In genomic region chr4:93780080-93780479, GRCh38 we compare ENCODE assay signal across 33 cellular contexts. TPM values are rescaled to one million over a fixed set of nuclear protein-coding genes. Genes with fewer than 3 reads are reported as not detected.
"Had no signal": no experiment of that assay in that cellular context is flagged by ENCODE, and none has a peak within 500 bp of the region (broad histone marks: within the 10 kb centered on the region; RNA-seq: fewer than 3 reads in every experiment).

No MANE protein-coding gene starts in this region.

- H3K4me3 ChIP-seq: esophagus squamous epithelium, gastroesophageal sphincter had no signal

- H3K9me3 Mint-ChIP-seq: activated CD4-positive, alpha-beta memory T cell treated with anti-CD3 and anti-CD28 coated beads, Interleukin-2, amount 10 ng/mL, durations not matched to agents 7 days and 5 days; activated CD4-positive, alpha-beta T cell treated with anti-CD3 and anti-CD28 coated beads, Interleukin-2, amount 10 ng/mL, durations not matched to agents 7 days and 5 days; activated naive CD4-positive, alpha-beta T cell treated with anti-CD3 and anti-CD28 coated beads, Interleukin-2, amount 10 ng/mL, durations not matched to agents 7 days and 5 days; activated naive CD8-positive, alpha-beta T cell treated with anti-CD3 and anti-CD28 coated beads, Interleukin-2, amount 10 ng/mL, durations not matched to agents 7 days and 5 days; activated T-cell treated with anti-CD3 and anti-CD28 coated beads, Interleukin-2, amount 50 U/mL, for 24 hours had no signal

- H3K27me3 Mint-ChIP-seq: activated CD4-positive, alpha-beta memory T cell treated with anti-CD3 and anti-CD28 coated beads, Interleukin-2, amount 10 ng/mL, durations not matched to agents 7 days and 5 days; activated CD4-positive, alpha-beta T cell treated with anti-CD3 and anti-CD28 coated beads, Interleukin-2, amount 10 ng/mL, durations not matched to agents 7 days and 5 days; activated naive CD4-positive, alpha-beta T cell treated with anti-CD3 and anti-CD28 coated beads, Interleukin-2, amount 10 ng/mL, durations not matched to agents 7 days and 5 days; activated naive CD8-positive, alpha-beta T cell treated with anti-CD3 and anti-CD28 coated beads, Interleukin-2, amount 10 ng/mL, durations not matched to agents 7 days and 5 days; activated T-cell treated with anti-CD3 and anti-CD28 coated beads, Interleukin-2, amount 50 U/mL, for 24 hours; effector memory CD8-positive, alpha-beta T cell; T-helper 17 cell had no signal

- H3K4me1 Mint-ChIP-seq: activated CD4-positive, alpha-beta memory T cell treated with anti-CD3 and anti-CD28 coated beads, Interleukin-2, amount 10 ng/mL, durations not matched to agents 7 days and 5 days; activated CD4-positive, alpha-beta T cell treated with anti-CD3 and anti-CD28 coated beads, Interleukin-2, amount 10 ng/mL, durations not matched to agents 7 days and 5 days; activated naive CD4-positive, alpha-beta T cell treated with anti-CD3 and anti-CD28 coated beads, Interleukin-2, amount 10 ng/mL, durations not matched to agents 7 days and 5 days; activated naive CD8-positive, alpha-beta T cell treated with anti-CD3 and anti-CD28 coated beads, Interleukin-2, amount 10 ng/mL, durations not matched to agents 7 days and 5 days; T-helper 17 cell had no signal

- H3K27ac ChIP-seq: brain microvascular endothelial cell, epithelial cell of prostate, esophagus squamous epithelium, gastroesophageal sphincter had no signal

- H3K27me3 ChIP-seq: brain microvascular endothelial cell, esophagus squamous epithelium, gastroesophageal sphincter had no signal

- H3K4me3 Mint-ChIP-seq: activated CD4-positive, alpha-beta memory T cell treated with anti-CD3 and anti-CD28 coated beads, Interleukin-2, amount 10 ng/mL, durations not matched to agents 7 days and 5 days; activated CD4-positive, alpha-beta T cell treated with anti-CD3 and anti-CD28 coated beads, Interleukin-2, amount 10 ng/mL, durations not matched to agents 7 days and 5 days; activated naive CD4-positive, alpha-beta T cell treated with anti-CD3 and anti-CD28 coated beads, Interleukin-2, amount 10 ng/mL, durations not matched to agents 7 days and 5 days; activated naive CD8-positive, alpha-beta T cell treated with anti-CD3 and anti-CD28 coated beads, Interleukin-2, amount 10 ng/mL, durations not matched to agents 7 days and 5 days; activated T-cell treated with anti-CD3 and anti-CD28 coated beads, Interleukin-2, amount 50 U/mL, for 24 hours; activated T-cell treated with anti-CD3 and anti-CD28 coated beads, Interleukin-2, amount 50 U/mL, for 72 hours; effector memory CD8-positive, alpha-beta T cell; T-helper 17 cell had no signal

- H3K27ac Mint-ChIP-seq: activated CD4-positive, alpha-beta memory T cell treated with anti-CD3 and anti-CD28 coated beads, Interleukin-2, amount 10 ng/mL, durations not matched to agents 7 days and 5 days; activated CD4-positive, alpha-beta T cell treated with anti-CD3 and anti-CD28 coated beads, Interleukin-2, amount 10 ng/mL, durations not matched to agents 7 days and 5 days; activated naive CD4-positive, alpha-beta T cell treated with anti-CD3 and anti-CD28 coated beads, Interleukin-2, amount 10 ng/mL, durations not matched to agents 7 days and 5 days; activated naive CD4-positive, alpha-beta T cell treated with anti-CD3 and anti-CD28 coated beads, Interleukin-2, amount 50 U/mL, for 72 hours; activated naive CD8-positive, alpha-beta T cell treated with anti-CD3 and anti-CD28 coated beads, Interleukin-2, amount 10 ng/mL, durations not matched to agents 7 days and 5 days; activated T-cell treated with anti-CD3 and anti-CD28 coated beads, Interleukin-2, amount 50 U/mL, for 24 hours; activated T-cell treated with anti-CD3 and anti-CD28 coated beads, Interleukin-2, amount 50 U/mL, for 72 hours; effector memory CD8-positive, alpha-beta T cell; T-helper 17 cell had no signal

- H3K9me3 ChIP-seq: esophagus squamous epithelium, gastroesophageal sphincter had no signal

- H3K36me3 Mint-ChIP-seq: activated naive CD4-positive, alpha-beta T cell treated with anti-CD3 and anti-CD28 coated beads, Interleukin-2, amount 10 ng/mL, durations not matched to agents 7 days and 5 days; activated naive CD4-positive, alpha-beta T cell treated with anti-CD3 and anti-CD28 coated beads, Interleukin-2, amount 50 U/mL, for 72 hours; activated naive CD8-positive, alpha-beta T cell treated with anti-CD3 and anti-CD28 coated beads, Interleukin-2, amount 10 ng/mL, durations not matched to agents 7 days and 5 days had no signal

- H3K4me1 ChIP-seq: gastroesophageal sphincter had no signal

- DNase-seq: activated CD4-positive, alpha-beta memory T cell treated with anti-CD3 and anti-CD28 coated beads, Interleukin-2, amount 10 ng/mL, durations not matched to agents 7 days and 5 days; activated CD4-positive, alpha-beta T cell treated with anti-CD3 and anti-CD28 coated beads for 1 hour; activated CD4-positive, alpha-beta T cell treated with anti-CD3 and anti-CD28 coated beads for 4 hours; activated CD4-positive, alpha-beta T cell treated with anti-CD3 and anti-CD28 coated beads, Interleukin-2, amount 10 ng/mL, durations not matched to agents 7 days and 5 days; activated CD4-positive, alpha-beta T cell treated with anti-CD3 and anti-CD28 coated beads, Interleukin-2, amount 50 U/mL, for 4 hours; activated CD8-positive, alpha-beta memory T cell treated with anti-CD3 and anti-CD28 coated beads, Interleukin-2, amount 50 U/mL, for 48 hours; activated gamma-delta T cell; activated naive CD4-positive, alpha-beta T cell; activated naive CD4-positive, alpha-beta T cell treated with anti-CD3 and anti-CD28 coated beads, Interleukin-2, amount 10 ng/mL, durations not matched to agents 7 days and 5 days; activated naive CD8-positive, alpha-beta T cell treated with anti-CD3 and anti-CD28 coated beads, Interleukin-2, amount 10 ng/mL, durations not matched to agents 7 days and 5 days; activated T-cell treated with anti-CD3 and anti-CD28 coated beads for 4 hours; activated T-cell treated with anti-CD3 and anti-CD28 coated beads, Interleukin-2, amount 50 U/mL, for 24 hours; activated T-cell treated with anti-CD3 and anti-CD28 coated beads, Interleukin-2, amount 50 U/mL, for 72 hours; amniotic stem cell; anterior cingulate cortex; brain microvascular endothelial cell; caudate nucleus; cortex of kidney; dermis blood vessel endothelial cell; effector CD4-positive, alpha-beta T cell; effector memory CD8-positive, alpha-beta T cell; esophagus squamous epithelium; T-helper 1 cell; T-helper 17 cell had no signal

- H3K36me3 ChIP-seq: brain microvascular endothelial cell, esophagus squamous epithelium, gastroesophageal sphincter had no signal

- ATAC-seq: activated naive CD4-positive, alpha-beta T cell treated with anti-CD3 and anti-CD28 coated beads, Interleukin-2, amount 50 U/mL, for 72 hours; activated T-cell treated with anti-CD3 and anti-CD28 coated beads, Interleukin-2, amount 50 U/mL, for 72 hours; effector memory CD8-positive, alpha-beta T cell; gastroesophageal sphincter; T-helper 17 cell had no signal

RNA-seq across cellular contexts. Expression of gene ATOH1, which starts 48.5 kb away (rescaled TPM):
- total RNA-seq: activated CD4-positive, alpha-beta memory T cell treated with anti-CD3 and anti-CD28 coated beads, Interleukin-2, amount 10 ng/mL, durations not matched to agents 7 days and 5 days; activated CD4-positive, alpha-beta T cell treated with anti-CD3 and anti-CD28 coated beads, Interleukin-2, amount 10 ng/mL, durations not matched to agents 7 days and 5 days; activated naive CD4-positive, alpha-beta T cell treated with anti-CD3 and anti-CD28 coated beads, Interleukin-2, amount 50 U/mL, for 72 hours; activated naive CD8-positive, alpha-beta T cell treated with anti-CD3 and anti-CD28 coated beads, Interleukin-2, amount 10 ng/mL, durations not matched to agents 7 days and 5 days; activated T-cell treated with anti-CD3 and anti-CD28 coated beads, Interleukin-2, amount 50 U/mL, for 72 hours; astrocyte; chondrocyte; dermis blood vessel endothelial cell; endothelial cell of umbilical vein; esophagus squamous epithelium; fibroblast of lung; fibroblast of villous mesenchyme; gastroesophageal sphincter; glomerular endothelial cell; T-helper 17 cell had no signal
- polyA plus RNA-seq: endothelial cell of umbilical vein, fibroblast of lung had no signal
